Comparison of ENCODE assay signal across 20 cellular contexts in the genomic region with DNA sequence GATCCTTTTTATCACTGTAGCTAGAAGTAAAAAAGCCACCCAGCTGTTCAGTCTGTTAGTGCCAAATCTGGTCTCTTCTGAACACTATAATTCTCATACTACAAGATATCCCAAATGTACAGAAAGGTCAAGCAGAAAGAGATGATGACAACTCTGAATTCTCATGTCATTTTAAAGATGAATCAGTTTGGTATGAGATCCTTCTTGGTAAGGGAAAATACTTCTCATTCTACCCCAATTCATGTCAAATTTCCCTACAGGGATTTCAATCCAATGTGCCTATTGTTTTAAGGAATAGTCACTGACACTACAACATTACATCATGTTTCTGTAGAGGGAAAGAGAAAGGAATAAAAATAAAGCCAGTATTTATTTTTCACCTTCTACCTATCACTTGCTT.
DNase-seq lines count a peak whose midpoint lies in the region; FAIRE-seq and TF ChIP-seq lines count a peak whose summit lies in the region.
"Had no signal": no experiment of that assay in that cellular context is flagged by ENCODE, and none has a peak within 500 bp of the region (broad histone marks: within the 10 kb centered on the region; RNA-seq: fewer than 3 reads in every experiment).

No MANE protein-coding gene starts in this region.

- intact Hi-C loops in lower leg skin (cut with DNase I; ENCODE audit: low total_unique reads) (no loop called here), ovary (cut with DNase I) (no loop called here)

- no peaks in the 10 kb centered on the region for H4K20me1 ChIP-seq in GM23248 (ENCODE audit: insufficient read depth)
- H4K20me1 ChIP-seq in smooth muscle cell (ENCODE audit: low read depth), result no peaks in the 10 kb centered on the region
- H4K20me1 ChIP-seq: BLaER1 had no signal

- H2AFZ ChIP-seq in GM23248, result no peak overlapping the region
- H2AFZ ChIP-seq in smooth muscle cell (ENCODE audit: low read depth), result no peak overlapping the region
- H2AFZ ChIP-seq: GM23338 had no signal

- in situ Hi-C loops in GM23248 (cut with MboI) (no loop called here), brain microvascular endothelial cell (cut with HindIII; ENCODE audit: low pct_ligation_motif_present, low sequenced_read_pairs) (no loop called here)

- TF ChIP-seq CTCF in brain microvascular endothelial cell (IDR thresholded peaks at IDR 0.05; ENCODE audit: low read depth, low read length, missing control alignments), result no peak
- TF ChIP-seq CTCF in smooth muscle cell (IDR thresholded peaks at IDR 0.05; ENCODE audit: borderline replicate concordance, insufficient read depth, poor library complexity, severe bottlenecking), result no peak
- no peak for TF ChIP-seq CTCF in lower leg skin (IDR thresholded peaks at IDR 0.05)
- no peak for TF ChIP-seq CTCF in ovary (IDR thresholded peaks at IDR 0.05)

- no peak overlapping the region for H3K4me3 ChIP-seq in GM23248
- H3K4me3 ChIP-seq in brain microvascular endothelial cell (ENCODE audit: low read depth, low read length), result no peak overlapping the region
- H3K4me3 ChIP-seq in smooth muscle cell, result no peak overlapping the region
- no peak overlapping the region for H3K4me3 ChIP-seq in lower leg skin (ENCODE audit: low read depth, poor library complexity, severe bottlenecking)
- H3K4me3 ChIP-seq in ovary, result no peak overlapping the region
- H3K4me3 ChIP-seq: BLaER1, GM23338 had no signal

- H3K9ac ChIP-seq in GM23248 (no peak overlapping the region; the same call in 1 of the 2 replicates), smooth muscle cell (ENCODE audit: low read depth) (no peak overlapping the region)
- H3K9ac ChIP-seq: BLaER1 had no signal

- H3K27ac ChIP-seq in GM23248, result peak overlapping the region; percentile 37; the same call in 1 of the 2 replicates
- peak overlapping the region; percentile 79 for H3K27ac ChIP-seq in brain microvascular endothelial cell
- peak overlapping the region; percentile 61 for H3K27ac ChIP-seq in smooth muscle cell (ENCODE audit: low read depth)
- no peak overlapping the region for H3K27ac ChIP-seq in ovary
- H3K27ac ChIP-seq: 22Rv1, BLaER1, C4-2B had no signal

- peaks cover 4% of the 10 kb centered on the region; the same call in 1 of the 2 replicates for H3F3A ChIP-seq in GM23248 (ENCODE audit: insufficient read depth)
- H3F3A ChIP-seq in smooth muscle cell (ENCODE audit: low read depth), result no peaks in the 10 kb centered on the region

- FAIRE-seq in frontal cortex (lab: Jason Lieb, UNC), result no peak
- FAIRE-seq: A204.1, G401.6, GM12892 had no signal

- TF ChIP-seq POLR2A in lower leg skin (IDR thresholded peaks at IDR 0.05), result no peak
- no peak for TF ChIP-seq POLR2A in ovary (IDR thresholded peaks at IDR 0.05)

- DNase-seq in GM23248 (peak; percentile 25), brain microvascular endothelial cell (no peak), myocyte (ENCODE audit: low read depth) (peak; percentile 27), smooth muscle cell (lab: John Stamatoyannopoulos, UW; ENCODE audit: unreplicated experiment) (no peak), lower leg skin (ENCODE audit: low spot score in 2 of 2) (no peak), ovary (no peak), frontal cortex (ENCODE audit: low spot score in 2 of 2) (no peak)
- DNase-seq: Caco-2; CD4-positive, CD25-positive, alpha-beta regulatory T cell; CD8-positive, alpha-beta T cell; DMS153; DND-41; H9 had no signal

- no peaks in the 10 kb centered on the region for H3K9me2 ChIP-seq in GM23248 (ENCODE audit: insufficient read depth)

- H3K4me1 ChIP-seq in GM23248 (ENCODE audit: insufficient read depth) (peaks cover 18% of the 10 kb centered on the region), smooth muscle cell (ENCODE audit: low read depth) (no peaks in the 10 kb centered on the region), ovary (ENCODE audit: insufficient read depth) (peaks cover 1% of the 10 kb centered on the region)
- H3K4me1 ChIP-seq: BLaER1, Caco-2 had no signal

- H3K9me3 ChIP-seq in GM23248 (ENCODE audit: low read depth) (no peaks in the 10 kb centered on the region), smooth muscle cell (replicated peaks; ENCODE audit: low read depth) (no peaks in the 10 kb centered on the region), ovary (no peaks in the 10 kb centered on the region)
- H3K9me3 ChIP-seq: BLaER1, Caco-2 had no signal

- H3K4me2 ChIP-seq in GM23248 (ENCODE audit: unreplicated experiment), result peak overlapping the region; percentile 59
- H3K4me2 ChIP-seq in smooth muscle cell, result peak overlapping the region; percentile 5
- H3K4me2 ChIP-seq: BLaER1, GM23338 had no signal

- no peak for TF ChIP-seq EP300 in ovary (IDR thresholded peaks at IDR 0.05)

- H3K27me3 ChIP-seq in GM23248 (replicated peaks; ENCODE audit: insufficient read depth) (0 out of 2 replicates have a peak, but pooled peaks cover 10% of the 10 kb centered on the region), brain microvascular endothelial cell (replicated peaks) (no peaks in the 10 kb centered on the region), smooth muscle cell (ENCODE audit: low read depth) (no peaks in the 10 kb centered on the region), ovary (no peaks in the 10 kb centered on the region)
- H3K27me3 ChIP-seq: BLaER1 had no signal

- H3K36me3 ChIP-seq in GM23248 (ENCODE audit: low read depth), result no peaks in the 10 kb centered on the region
- no peaks in the 10 kb centered on the region for H3K36me3 ChIP-seq in brain microvascular endothelial cell (replicated peaks)
- H3K36me3 ChIP-seq in smooth muscle cell (ENCODE audit: low read depth), result no peaks in the 10 kb centered on the region
- no peaks in the 10 kb centered on the region for H3K36me3 ChIP-seq in ovary
- H3K36me3 ChIP-seq: BLaER1 had no signal

- H3K79me2 ChIP-seq in GM23248 (ENCODE audit: insufficient read depth), result no peaks in the 10 kb centered on the region
- H3K79me2 ChIP-seq in smooth muscle cell (ENCODE audit: low read depth), result no peaks in the 10 kb centered on the region

Comparison
In these comparisons a context has a peak if more than half of its experiments do, and no peak if none do; other contexts are left out.
1. DNase-seq: peak in GM23248 (single experiment) and myocyte (single experiment); none in brain microvascular endothelial cell (single experiment), smooth muscle cell (single experiment), lower leg skin (0 of 2), ovary (0 of 5) and frontal cortex (0 of 2).
2. H3K27ac ChIP-seq: peak in GM23248 (single experiment), brain microvascular endothelial cell (single experiment) and smooth muscle cell (single experiment); none in ovary (0 of 2).